1 cellular context compared by ENCODE assay signal in the genomic region with DNA sequence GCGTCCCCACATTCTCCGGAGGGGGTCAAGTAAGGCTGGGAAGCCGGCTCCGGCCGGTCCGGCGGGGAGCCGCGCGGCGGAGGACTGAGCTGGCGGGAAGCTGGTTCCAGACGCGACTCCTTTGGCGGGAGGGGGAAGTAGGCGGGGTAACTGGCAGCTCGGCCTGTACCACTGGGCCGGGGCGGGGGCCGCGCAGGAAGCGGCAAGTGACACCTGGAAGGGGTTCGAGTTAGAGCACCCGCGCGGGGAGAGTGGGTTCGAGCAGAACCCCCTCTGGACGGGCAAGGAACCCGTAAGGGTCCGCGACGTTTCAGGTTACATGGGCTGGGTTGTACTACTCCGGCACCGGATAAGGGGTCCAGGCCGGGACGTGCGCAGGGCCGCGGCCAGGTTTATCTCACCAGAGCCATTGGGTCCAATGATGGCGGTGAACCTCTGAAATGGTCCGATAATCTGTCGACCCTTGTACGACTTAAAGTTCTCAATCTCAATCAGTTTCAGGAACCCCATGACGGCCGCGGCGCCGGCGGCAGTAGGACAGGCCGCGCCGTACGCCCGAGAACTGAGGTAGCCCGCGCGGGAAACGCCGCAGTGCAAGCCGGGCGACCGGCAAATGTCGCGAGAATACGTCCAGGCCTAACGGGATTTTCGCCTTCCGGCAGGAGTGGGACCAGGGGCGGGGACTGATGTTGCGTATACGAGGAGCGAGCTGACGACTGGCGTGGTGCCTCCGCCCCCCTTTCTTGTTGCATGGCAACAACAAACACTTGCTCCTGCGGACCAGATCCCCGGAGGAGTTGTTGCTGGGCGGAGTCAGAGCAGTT.
TF ChIP-seq lines count a peak whose summit lies in the region.

A gene (plus strand): TSS at position 783 of the 824 bp plus-strand sequence. CDS start 3,404 bp downstream, outside the sequence.
A gene (minus strand): TSS at position 564 of the 824 bp plus-strand sequence. CDS start 54 bp downstream, at position 510.

TF ChIP-seq in HepG2, 621 proteins besides CTCF, POLR2A, EP300 and RAD21 (continued from another document and continues in another):
- TF ChIP-seq, protein P1, sequence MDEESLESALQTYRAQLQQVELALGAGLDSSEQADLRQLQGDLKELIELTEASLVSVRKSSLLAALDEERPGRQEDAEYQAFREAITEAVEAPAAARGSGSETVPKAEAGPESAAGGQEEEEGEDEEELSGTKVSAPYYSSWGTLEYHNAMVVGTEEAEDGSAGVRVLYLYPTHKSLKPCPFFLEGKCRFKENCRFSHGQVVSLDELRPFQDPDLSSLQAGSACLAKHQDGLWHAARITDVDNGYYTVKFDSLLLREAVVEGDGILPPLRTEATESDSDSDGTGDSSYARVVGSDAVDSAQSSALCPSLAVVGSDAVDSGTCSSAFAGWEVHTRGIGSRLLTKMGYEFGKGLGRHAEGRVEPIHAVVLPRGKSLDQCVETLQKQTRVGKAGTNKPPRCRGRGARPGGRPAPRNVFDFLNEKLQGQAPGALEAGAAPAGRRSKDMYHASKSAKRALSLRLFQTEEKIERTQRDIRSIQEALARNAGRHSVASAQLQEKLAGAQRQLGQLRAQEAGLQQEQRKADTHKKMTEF (CRISPR knock-in tag; IDR thresholded peaks at IDR 0.05): peak; percentile 63
- TF ChIP-seq, protein P2, sequence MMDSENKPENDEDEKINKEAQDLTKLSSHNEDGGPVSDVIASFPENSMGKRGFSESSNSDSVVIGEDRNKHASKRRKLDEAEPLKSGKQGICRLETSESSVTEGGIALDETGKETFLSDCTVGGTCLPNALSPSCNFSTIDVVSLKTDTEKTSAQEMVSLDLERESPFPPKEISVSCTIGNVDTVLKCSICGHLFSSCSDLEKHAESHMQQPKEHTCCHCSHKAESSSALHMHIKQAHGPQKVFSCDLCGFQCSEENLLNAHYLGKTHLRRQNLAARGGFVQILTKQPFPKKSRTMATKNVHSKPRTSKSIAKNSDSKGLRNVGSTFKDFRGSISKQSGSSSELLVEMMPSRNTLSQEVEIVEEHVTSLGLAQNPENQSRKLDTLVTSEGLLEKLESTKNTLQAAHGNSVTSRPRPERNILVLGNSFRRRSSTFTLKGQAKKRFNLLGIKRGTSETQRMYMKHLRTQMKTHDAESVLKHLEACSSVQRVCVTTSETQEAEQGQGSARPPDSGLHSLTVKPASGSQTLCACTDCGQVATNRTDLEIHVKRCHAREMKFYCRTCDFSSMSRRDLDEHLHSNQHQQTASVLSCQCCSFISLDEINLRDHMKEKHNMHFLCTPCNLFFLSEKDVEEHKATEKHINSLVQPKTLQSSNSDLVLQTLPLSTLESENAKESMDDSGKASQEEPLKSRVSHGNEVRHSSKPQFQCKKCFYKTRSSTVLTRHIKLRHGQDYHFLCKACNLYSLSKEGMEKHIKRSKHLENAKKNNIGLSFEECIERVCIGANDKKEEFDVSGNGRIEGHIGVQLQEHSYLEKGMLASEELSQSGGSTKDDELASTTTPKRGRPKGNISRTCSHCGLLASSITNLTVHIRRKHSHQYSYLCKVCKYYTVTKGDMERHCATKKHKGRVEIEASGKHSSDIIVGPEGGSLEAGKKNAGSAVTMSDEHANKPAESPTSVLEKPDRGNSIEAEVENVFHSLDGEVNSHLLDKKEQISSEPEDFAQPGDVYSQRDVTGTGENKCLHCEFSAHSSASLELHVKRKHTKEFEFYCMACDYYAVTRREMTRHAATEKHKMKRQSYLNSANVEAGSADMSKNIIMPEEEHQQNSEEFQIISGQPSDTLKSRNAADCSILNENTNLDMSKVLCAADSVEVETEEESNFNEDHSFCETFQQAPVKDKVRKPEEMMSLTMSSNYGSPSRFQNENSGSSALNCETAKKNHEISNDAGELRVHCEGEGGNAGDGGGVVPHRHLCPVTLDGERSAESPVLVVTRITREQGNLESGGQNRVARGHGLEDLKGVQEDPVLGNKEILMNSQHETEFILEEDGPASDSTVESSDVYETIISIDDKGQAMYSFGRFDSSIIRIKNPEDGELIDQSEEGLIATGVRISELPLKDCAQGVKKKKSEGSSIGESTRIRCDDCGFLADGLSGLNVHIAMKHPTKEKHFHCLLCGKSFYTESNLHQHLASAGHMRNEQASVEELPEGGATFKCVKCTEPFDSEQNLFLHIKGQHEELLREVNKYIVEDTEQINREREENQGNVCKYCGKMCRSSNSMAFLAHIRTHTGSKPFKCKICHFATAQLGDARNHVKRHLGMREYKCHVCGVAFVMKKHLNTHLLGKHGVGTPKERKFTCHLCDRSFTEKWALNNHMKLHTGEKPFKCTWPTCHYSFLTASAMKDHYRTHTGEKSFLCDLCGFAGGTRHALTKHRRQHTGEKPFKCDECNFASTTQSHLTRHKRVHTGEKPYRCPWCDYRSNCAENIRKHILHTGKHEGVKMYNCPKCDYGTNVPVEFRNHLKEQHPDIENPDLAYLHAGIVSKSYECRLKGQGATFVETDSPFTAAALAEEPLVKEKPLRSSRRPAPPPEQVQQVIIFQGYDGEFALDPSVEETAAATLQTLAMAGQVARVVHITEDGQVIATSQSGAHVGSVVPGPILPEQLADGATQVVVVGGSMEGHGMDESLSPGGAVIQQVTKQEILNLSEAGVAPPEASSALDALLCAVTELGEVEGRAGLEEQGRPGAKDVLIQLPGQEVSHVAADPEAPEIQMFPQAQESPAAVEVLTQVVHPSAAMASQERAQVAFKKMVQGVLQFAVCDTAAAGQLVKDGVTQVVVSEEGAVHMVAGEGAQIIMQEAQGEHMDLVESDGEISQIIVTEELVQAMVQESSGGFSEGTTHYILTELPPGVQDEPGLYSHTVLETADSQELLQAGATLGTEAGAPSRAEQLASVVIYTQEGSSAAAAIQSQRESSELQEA (CRISPR knock-in tag; IDR thresholded peaks at IDR 0.05; ENCODE audit: not compliant biosample characterization): no peak
- no peak for TF ChIP-seq ZNF292 (CRISPR knock-in tag; IDR thresholded peaks at IDR 0.05; ENCODE audit: borderline replicate concordance, low read depth)
- 0 out of 2 replicates have a peak, but pooled peaks have one; percentile 18 for TF ChIP-seq CREM (IDR thresholded peaks at IDR 0.05)
- no peak for TF ChIP-seq CREM (CRISPR knock-in tag; IDR thresholded peaks at IDR 0.05)
- TF ChIP-seq, protein P3, sequence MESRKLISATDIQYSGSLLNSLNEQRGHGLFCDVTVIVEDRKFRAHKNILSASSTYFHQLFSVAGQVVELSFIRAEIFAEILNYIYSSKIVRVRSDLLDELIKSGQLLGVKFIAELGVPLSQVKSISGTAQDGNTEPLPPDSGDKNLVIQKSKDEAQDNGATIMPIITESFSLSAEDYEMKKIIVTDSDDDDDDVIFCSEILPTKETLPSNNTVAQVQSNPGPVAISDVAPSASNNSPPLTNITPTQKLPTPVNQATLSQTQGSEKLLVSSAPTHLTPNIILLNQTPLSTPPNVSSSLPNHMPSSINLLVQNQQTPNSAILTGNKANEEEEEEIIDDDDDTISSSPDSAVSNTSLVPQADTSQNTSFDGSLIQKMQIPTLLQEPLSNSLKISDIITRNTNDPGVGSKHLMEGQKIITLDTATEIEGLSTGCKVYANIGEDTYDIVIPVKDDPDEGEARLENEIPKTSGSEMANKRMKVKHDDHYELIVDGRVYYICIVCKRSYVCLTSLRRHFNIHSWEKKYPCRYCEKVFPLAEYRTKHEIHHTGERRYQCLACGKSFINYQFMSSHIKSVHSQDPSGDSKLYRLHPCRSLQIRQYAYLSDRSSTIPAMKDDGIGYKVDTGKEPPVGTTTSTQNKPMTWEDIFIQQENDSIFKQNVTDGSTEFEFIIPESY (CRISPR knock-in tag; IDR thresholded peaks at IDR 0.05): no peak
- 0 out of 2 replicates have a peak, but pooled peaks have one; percentile 27 for TF ChIP-seq ZNF790 (CRISPR knock-in tag; IDR thresholded peaks at IDR 0.05; ENCODE audit: borderline replicate concordance)
- TF ChIP-seq KMT2B (CRISPR knock-in tag; IDR thresholded peaks at IDR 0.05): peak; percentile 54; the same call in 1 of the 2 replicates
- no peak for TF ChIP-seq JDP2 (CRISPR knock-in tag; IDR thresholded peaks at IDR 0.05; ENCODE audit: borderline replicate concordance)
- TF ChIP-seq, protein P4, sequence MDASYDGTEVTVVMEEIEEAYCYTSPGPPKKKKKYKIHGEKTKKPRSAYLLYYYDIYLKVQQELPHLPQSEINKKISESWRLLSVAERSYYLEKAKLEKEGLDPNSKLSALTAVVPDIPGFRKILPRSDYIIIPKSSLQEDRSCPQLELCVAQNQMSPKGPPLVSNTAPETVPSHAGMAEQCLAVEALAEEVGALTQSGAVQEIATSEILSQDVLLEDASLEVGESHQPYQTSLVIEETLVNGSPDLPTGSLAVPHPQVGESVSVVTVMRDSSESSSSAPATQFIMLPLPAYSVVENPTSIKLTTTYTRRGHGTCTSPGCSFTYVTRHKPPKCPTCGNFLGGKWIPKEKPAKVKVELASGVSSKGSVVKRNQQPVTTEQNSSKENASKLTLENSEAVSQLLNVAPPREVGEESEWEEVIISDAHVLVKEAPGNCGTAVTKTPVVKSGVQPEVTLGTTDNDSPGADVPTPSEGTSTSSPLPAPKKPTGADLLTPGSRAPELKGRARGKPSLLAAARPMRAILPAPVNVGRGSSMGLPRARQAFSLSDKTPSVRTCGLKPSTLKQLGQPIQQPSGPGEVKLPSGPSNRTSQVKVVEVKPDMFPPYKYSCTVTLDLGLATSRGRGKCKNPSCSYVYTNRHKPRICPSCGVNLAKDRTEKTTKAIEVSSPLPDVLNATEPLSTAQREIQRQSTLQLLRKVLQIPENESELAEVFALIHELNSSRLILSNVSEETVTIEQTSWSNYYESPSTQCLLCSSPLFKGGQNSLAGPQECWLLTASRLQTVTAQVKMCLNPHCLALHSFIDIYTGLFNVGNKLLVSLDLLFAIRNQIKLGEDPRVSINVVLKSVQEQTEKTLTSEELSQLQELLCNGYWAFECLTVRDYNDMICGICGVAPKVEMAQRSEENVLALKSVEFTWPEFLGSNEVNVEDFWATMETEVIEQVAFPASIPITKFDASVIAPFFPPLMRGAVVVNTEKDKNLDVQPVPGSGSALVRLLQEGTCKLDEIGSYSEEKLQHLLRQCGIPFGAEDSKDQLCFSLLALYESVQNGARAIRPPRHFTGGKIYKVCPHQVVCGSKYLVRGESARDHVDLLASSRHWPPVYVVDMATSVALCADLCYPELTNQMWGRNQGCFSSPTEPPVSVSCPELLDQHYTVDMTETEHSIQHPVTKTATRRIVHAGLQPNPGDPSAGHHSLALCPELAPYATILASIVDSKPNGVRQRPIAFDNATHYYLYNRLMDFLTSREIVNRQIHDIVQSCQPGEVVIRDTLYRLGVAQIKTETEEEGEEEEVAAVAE (CRISPR knock-in tag; IDR thresholded peaks at IDR 0.05; ENCODE audit: borderline replicate concordance): no peak
- no peak for TF ChIP-seq ZNF564 (CRISPR knock-in tag; IDR thresholded peaks at IDR 0.05)
- peak; percentile 31; the same call in 1 of the 2 replicates for TF ChIP-seq IRF2 (CRISPR knock-in tag; IDR thresholded peaks at IDR 0.05)
- peak; percentile 12; the same call in 1 of the 2 replicates for TF ChIP-seq ZNF878 (CRISPR knock-in tag; IDR thresholded peaks at IDR 0.05)
- TF ChIP-seq KLF13 (CRISPR knock-in tag; IDR thresholded peaks at IDR 0.05): no peak
- no peak for TF ChIP-seq SETDB1 (CRISPR knock-in tag; IDR thresholded peaks at IDR 0.05; ENCODE audit: borderline replicate concordance)
- peak; percentile 95 for TF ChIP-seq ZFY (CRISPR knock-in tag; IDR thresholded peaks at IDR 0.05)
- TF ChIP-seq ZNF766 (CRISPR knock-in tag; IDR thresholded peaks at IDR 0.05; ENCODE audit: borderline replicate concordance): 0 out of 2 replicates have a peak, but pooled peaks have one; percentile 39
- TF ChIP-seq, protein P5, sequence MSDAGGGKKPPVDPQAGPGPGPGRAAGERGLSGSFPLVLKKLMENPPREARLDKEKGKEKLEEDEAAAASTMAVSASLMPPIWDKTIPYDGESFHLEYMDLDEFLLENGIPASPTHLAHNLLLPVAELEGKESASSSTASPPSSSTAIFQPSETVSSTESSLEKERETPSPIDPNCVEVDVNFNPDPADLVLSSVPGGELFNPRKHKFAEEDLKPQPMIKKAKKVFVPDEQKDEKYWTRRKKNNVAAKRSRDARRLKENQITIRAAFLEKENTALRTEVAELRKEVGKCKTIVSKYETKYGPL (CRISPR knock-in tag; IDR thresholded peaks at IDR 0.05): no peak
- TF ChIP-seq ERF (CRISPR knock-in tag; IDR thresholded peaks at IDR 0.05): no peak
- TF ChIP-seq ZNF619 (CRISPR knock-in tag; IDR thresholded peaks at IDR 0.05): 0 out of 2 replicates have a peak, but pooled peaks have one; percentile 19
- TF ChIP-seq CEBPG (CRISPR knock-in tag; IDR thresholded peaks at IDR 0.05): peak; percentile 51
- TF ChIP-seq MAZ (IDR thresholded peaks at IDR 0.05; ENCODE audit: borderline replicate concordance, low read depth, low read length): peak; percentile 47; the same call in 1 of the 2 replicates
- no peak for TF ChIP-seq MAZ (CRISPR knock-in tag; IDR thresholded peaks at IDR 0.05; ENCODE audit: low read depth)
- 0 out of 2 replicates have a peak, but pooled peaks have one; percentile 18 for TF ChIP-seq ZSCAN9 (CRISPR knock-in tag; IDR thresholded peaks at IDR 0.05; ENCODE audit: borderline replicate concordance)
- no peak for TF ChIP-seq MIER2 (CRISPR knock-in tag; IDR thresholded peaks at IDR 0.05)
- TF ChIP-seq MXD4 (CRISPR knock-in tag; IDR thresholded peaks at IDR 0.05): no peak
- TF ChIP-seq ZBTB7B (CRISPR knock-in tag; IDR thresholded peaks at IDR 0.05): no peak
- TF ChIP-seq TEAD2 (CRISPR knock-in tag; IDR thresholded peaks at IDR 0.05): no peak
- TF ChIP-seq, protein P6, sequence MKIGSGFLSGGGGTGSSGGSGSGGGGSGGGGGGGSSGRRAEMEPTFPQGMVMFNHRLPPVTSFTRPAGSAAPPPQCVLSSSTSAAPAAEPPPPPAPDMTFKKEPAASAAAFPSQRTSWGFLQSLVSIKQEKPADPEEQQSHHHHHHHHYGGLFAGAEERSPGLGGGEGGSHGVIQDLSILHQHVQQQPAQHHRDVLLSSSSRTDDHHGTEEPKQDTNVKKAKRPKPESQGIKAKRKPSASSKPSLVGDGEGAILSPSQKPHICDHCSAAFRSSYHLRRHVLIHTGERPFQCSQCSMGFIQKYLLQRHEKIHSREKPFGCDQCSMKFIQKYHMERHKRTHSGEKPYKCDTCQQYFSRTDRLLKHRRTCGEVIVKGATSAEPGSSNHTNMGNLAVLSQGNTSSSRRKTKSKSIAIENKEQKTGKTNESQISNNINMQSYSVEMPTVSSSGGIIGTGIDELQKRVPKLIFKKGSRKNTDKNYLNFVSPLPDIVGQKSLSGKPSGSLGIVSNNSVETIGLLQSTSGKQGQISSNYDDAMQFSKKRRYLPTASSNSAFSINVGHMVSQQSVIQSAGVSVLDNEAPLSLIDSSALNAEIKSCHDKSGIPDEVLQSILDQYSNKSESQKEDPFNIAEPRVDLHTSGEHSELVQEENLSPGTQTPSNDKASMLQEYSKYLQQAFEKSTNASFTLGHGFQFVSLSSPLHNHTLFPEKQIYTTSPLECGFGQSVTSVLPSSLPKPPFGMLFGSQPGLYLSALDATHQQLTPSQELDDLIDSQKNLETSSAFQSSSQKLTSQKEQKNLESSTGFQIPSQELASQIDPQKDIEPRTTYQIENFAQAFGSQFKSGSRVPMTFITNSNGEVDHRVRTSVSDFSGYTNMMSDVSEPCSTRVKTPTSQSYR (CRISPR knock-in tag; IDR thresholded peaks at IDR 0.05; ENCODE audit: borderline replicate concordance): no peak
- TF ChIP-seq, protein P7, sequence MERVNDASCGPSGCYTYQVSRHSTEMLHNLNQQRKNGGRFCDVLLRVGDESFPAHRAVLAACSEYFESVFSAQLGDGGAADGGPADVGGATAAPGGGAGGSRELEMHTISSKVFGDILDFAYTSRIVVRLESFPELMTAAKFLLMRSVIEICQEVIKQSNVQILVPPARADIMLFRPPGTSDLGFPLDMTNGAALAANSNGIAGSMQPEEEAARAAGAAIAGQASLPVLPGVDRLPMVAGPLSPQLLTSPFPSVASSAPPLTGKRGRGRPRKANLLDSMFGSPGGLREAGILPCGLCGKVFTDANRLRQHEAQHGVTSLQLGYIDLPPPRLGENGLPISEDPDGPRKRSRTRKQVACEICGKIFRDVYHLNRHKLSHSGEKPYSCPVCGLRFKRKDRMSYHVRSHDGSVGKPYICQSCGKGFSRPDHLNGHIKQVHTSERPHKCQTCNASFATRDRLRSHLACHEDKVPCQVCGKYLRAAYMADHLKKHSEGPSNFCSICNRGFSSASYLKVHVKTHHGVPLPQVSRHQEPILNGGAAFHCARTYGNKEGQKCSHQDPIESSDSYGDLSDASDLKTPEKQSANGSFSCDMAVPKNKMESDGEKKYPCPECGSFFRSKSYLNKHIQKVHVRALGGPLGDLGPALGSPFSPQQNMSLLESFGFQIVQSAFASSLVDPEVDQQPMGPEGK (CRISPR knock-in tag; IDR thresholded peaks at IDR 0.05): 0 out of 2 replicates have a peak, but pooled peaks have one; percentile 6
